Comparison of ENCODE assay signal across 1 cellular context in the genomic region with DNA sequence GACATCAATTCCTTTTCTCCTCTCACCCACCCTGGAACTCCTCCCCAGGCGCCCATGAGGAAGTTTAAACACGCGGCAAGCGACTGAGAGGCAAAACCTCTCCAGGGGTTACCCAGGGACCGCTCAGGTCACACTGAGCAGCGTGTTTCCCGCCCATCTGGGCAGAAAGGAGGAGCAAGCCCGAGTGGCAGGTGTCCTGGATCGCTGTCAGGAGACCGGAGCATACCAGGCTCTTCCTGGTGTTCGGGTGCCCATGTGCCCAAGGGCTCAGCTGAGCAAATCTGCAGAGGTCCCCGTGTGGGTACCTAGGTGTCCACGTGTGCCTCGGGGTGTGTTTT.
TF ChIP-seq lines count a peak whose summit lies in the region.

No MANE protein-coding gene starts in this region.

TF ChIP-seq in K562, 482 proteins besides CTCF, POLR2A, EP300 and RAD21 (continued from another document):
- TF ChIP-seq, protein P1, sequence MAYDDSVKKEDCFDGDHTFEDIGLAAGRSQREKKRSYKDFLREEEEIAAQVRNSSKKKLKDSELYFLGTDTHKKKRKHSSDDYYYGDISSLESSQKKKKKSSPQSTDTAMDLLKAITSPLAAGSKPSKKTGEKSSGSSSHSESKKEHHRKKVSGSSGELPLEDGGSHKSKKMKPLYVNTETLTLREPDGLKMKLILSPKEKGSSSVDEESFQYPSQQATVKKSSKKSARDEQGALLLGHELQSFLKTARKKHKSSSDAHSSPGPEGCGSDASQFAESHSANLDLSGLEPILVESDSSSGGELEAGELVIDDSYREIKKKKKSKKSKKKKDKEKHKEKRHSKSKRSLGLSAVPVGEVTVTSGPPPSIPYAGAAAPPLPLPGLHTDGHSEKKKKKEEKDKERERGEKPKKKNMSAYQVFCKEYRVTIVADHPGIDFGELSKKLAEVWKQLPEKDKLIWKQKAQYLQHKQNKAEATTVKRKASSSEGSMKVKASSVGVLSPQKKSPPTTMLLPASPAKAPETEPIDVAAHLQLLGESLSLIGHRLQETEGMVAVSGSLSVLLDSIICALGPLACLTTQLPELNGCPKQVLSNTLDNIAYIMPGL (CRISPR knock-in tag; IDR thresholded peaks at IDR 0.05) = 0 out of 2 replicates have a peak, but pooled peaks have one; percentile 47
- TF ChIP-seq ZNF212 (CRISPR knock-in tag; IDR thresholded peaks at IDR 0.05) (no peak), FOXA3 (CRISPR knock-in tag; conservative IDR thresholded peaks at IDR 0.05 in 1 of 2, IDR thresholded peaks at IDR 0.05 in 1 of 2) (no peak), ILF3 (IDR thresholded peaks at IDR 0.05; ENCODE audit: borderline replicate concordance) (no peak), ZC3H4 (CRISPR knock-in tag; IDR thresholded peaks at IDR 0.05; ENCODE audit: borderline replicate concordance) (peak; percentile 81; the same call in 1 of the 2 replicates), ZNF134 (CRISPR knock-in tag; conservative IDR thresholded peaks at IDR 0.05) (no peak), NFIC (IDR thresholded peaks at IDR 0.05) (no peak), RBM17 (IDR thresholded peaks at IDR 0.05; ENCODE audit: borderline replicate concordance, low read depth, low read length) (no peak), SREBF1 (IDR thresholded peaks at IDR 0.05; ENCODE audit: borderline replicate concordance, low read depth, low read length) (no peak), ZNF184 (CRISPR knock-in tag; IDR thresholded peaks at IDR 0.05) (no peak), SMAD4 (CRISPR knock-in tag; conservative IDR thresholded peaks at IDR 0.05) (0 out of 2 replicates have a peak, but pooled peaks have one; percentile 30), ZC3H8 (IDR thresholded peaks at IDR 0.05) (no peak), MAFG (tag; conservative IDR thresholded peaks at IDR 0.05) (no peak), BMI1 (IDR thresholded peaks at IDR 0.05; ENCODE audit: low read length) (no peak), RHOXF2B (CRISPR knock-in tag; conservative IDR thresholded peaks at IDR 0.05) (no peak), CTBP1 (IDR thresholded peaks at IDR 0.05; ENCODE audit: borderline replicate concordance) (peak; percentile 24; the same call in 1 of the 2 replicates), ZNF12 (CRISPR knock-in tag; IDR thresholded peaks at IDR 0.05) (0 out of 2 replicates have a peak, but pooled peaks have one; percentile 11), ZNF644 (tag; IDR thresholded peaks at IDR 0.05; ENCODE audit: low read depth) (no peak), SIN3A (IDR thresholded peaks at IDR 0.05; ENCODE audit: borderline replicate concordance in 2 of 2, control insufficient read depth in 1 of 2, low read depth in 2 of 2, low read length in 2 of 2) (0 out of 4 replicates have a peak, but pooled peaks of 1 of the 2 experiments have one; percentile 46), ZNF347 (CRISPR knock-in tag; IDR thresholded peaks at IDR 0.05; ENCODE audit: low read depth) (no peak), RBM34 (IDR thresholded peaks at IDR 0.05; ENCODE audit: borderline replicate concordance, insufficient read depth, low read length) (no peak), TAL1 (IDR thresholded peaks at IDR 0.05) (no peak), SP1 (CRISPR knock-in tag; IDR thresholded peaks at IDR 0.05) (no peak), FOXK1 (CRISPR knock-in tag; IDR thresholded peaks at IDR 0.05; ENCODE audit: borderline replicate concordance) (no peak; the same call in 1 of the 2 replicates), CBX2 (IDR thresholded peaks at IDR 0.05; ENCODE audit: insufficient read depth, low read length, poor library complexity, severe bottlenecking) (no peak), HDAC6 (IDR thresholded peaks at IDR 0.05; ENCODE audit: low read depth, low read length) (no peak)
- TF ChIP-seq, protein P2, sequence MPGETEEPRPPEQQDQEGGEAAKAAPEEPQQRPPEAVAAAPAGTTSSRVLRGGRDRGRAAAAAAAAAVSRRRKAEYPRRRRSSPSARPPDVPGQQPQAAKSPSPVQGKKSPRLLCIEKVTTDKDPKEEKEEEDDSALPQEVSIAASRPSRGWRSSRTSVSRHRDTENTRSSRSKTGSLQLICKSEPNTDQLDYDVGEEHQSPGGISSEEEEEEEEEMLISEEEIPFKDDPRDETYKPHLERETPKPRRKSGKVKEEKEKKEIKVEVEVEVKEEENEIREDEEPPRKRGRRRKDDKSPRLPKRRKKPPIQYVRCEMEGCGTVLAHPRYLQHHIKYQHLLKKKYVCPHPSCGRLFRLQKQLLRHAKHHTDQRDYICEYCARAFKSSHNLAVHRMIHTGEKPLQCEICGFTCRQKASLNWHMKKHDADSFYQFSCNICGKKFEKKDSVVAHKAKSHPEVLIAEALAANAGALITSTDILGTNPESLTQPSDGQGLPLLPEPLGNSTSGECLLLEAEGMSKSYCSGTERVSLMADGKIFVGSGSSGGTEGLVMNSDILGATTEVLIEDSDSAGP (CRISPR knock-in tag; IDR thresholded peaks at IDR 0.05) = 0 out of 2 replicates have a peak, but pooled peaks have one; percentile 19
- TF ChIP-seq, protein P3, sequence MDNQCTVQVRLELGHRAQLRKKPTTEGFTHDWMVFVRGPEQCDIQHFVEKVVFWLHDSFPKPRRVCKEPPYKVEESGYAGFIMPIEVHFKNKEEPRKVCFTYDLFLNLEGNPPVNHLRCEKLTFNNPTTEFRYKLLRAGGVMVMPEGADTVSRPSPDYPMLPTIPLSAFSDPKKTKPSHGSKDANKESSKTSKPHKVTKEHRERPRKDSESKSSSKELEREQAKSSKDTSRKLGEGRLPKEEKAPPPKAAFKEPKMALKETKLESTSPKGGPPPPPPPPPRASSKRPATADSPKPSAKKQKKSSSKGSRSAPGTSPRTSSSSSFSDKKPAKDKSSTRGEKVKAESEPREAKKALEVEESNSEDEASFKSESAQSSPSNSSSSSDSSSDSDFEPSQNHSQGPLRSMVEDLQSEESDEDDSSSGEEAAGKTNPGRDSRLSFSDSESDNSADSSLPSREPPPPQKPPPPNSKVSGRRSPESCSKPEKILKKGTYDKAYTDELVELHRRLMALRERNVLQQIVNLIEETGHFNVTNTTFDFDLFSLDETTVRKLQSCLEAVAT (IDR thresholded peaks at IDR 0.05) = no peak
- TF ChIP-seq, protein P4, sequence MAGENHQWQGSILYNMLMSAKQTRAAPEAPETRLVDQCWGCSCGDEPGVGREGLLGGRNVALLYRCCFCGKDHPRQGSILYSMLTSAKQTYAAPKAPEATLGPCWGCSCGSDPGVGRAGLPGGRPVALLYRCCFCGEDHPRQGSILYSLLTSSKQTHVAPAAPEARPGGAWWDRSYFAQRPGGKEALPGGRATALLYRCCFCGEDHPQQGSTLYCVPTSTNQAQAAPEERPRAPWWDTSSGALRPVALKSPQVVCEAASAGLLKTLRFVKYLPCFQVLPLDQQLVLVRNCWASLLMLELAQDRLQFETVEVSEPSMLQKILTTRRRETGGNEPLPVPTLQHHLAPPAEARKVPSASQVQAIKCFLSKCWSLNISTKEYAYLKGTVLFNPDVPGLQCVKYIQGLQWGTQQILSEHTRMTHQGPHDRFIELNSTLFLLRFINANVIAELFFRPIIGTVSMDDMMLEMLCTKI (IDR thresholded peaks at IDR 0.05; ENCODE audit: partially characterized antibody) = no peak
- TF ChIP-seq, protein P5, sequence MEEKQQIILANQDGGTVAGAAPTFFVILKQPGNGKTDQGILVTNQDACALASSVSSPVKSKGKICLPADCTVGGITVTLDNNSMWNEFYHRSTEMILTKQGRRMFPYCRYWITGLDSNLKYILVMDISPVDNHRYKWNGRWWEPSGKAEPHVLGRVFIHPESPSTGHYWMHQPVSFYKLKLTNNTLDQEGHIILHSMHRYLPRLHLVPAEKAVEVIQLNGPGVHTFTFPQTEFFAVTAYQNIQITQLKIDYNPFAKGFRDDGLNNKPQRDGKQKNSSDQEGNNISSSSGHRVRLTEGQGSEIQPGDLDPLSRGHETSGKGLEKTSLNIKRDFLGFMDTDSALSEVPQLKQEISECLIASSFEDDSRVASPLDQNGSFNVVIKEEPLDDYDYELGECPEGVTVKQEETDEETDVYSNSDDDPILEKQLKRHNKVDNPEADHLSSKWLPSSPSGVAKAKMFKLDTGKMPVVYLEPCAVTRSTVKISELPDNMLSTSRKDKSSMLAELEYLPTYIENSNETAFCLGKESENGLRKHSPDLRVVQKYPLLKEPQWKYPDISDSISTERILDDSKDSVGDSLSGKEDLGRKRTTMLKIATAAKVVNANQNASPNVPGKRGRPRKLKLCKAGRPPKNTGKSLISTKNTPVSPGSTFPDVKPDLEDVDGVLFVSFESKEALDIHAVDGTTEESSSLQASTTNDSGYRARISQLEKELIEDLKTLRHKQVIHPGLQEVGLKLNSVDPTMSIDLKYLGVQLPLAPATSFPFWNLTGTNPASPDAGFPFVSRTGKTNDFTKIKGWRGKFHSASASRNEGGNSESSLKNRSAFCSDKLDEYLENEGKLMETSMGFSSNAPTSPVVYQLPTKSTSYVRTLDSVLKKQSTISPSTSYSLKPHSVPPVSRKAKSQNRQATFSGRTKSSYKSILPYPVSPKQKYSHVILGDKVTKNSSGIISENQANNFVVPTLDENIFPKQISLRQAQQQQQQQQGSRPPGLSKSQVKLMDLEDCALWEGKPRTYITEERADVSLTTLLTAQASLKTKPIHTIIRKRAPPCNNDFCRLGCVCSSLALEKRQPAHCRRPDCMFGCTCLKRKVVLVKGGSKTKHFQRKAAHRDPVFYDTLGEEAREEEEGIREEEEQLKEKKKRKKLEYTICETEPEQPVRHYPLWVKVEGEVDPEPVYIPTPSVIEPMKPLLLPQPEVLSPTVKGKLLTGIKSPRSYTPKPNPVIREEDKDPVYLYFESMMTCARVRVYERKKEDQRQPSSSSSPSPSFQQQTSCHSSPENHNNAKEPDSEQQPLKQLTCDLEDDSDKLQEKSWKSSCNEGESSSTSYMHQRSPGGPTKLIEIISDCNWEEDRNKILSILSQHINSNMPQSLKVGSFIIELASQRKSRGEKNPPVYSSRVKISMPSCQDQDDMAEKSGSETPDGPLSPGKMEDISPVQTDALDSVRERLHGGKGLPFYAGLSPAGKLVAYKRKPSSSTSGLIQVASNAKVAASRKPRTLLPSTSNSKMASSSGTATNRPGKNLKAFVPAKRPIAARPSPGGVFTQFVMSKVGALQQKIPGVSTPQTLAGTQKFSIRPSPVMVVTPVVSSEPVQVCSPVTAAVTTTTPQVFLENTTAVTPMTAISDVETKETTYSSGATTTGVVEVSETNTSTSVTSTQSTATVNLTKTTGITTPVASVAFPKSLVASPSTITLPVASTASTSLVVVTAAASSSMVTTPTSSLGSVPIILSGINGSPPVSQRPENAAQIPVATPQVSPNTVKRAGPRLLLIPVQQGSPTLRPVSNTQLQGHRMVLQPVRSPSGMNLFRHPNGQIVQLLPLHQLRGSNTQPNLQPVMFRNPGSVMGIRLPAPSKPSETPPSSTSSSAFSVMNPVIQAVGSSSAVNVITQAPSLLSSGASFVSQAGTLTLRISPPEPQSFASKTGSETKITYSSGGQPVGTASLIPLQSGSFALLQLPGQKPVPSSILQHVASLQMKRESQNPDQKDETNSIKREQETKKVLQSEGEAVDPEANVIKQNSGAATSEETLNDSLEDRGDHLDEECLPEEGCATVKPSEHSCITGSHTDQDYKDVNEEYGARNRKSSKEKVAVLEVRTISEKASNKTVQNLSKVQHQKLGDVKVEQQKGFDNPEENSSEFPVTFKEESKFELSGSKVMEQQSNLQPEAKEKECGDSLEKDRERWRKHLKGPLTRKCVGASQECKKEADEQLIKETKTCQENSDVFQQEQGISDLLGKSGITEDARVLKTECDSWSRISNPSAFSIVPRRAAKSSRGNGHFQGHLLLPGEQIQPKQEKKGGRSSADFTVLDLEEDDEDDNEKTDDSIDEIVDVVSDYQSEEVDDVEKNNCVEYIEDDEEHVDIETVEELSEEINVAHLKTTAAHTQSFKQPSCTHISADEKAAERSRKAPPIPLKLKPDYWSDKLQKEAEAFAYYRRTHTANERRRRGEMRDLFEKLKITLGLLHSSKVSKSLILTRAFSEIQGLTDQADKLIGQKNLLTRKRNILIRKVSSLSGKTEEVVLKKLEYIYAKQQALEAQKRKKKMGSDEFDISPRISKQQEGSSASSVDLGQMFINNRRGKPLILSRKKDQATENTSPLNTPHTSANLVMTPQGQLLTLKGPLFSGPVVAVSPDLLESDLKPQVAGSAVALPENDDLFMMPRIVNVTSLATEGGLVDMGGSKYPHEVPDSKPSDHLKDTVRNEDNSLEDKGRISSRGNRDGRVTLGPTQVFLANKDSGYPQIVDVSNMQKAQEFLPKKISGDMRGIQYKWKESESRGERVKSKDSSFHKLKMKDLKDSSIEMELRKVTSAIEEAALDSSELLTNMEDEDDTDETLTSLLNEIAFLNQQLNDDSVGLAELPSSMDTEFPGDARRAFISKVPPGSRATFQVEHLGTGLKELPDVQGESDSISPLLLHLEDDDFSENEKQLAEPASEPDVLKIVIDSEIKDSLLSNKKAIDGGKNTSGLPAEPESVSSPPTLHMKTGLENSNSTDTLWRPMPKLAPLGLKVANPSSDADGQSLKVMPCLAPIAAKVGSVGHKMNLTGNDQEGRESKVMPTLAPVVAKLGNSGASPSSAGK (IDR thresholded peaks at IDR 0.05) = peak; percentile 59
TF ChIP-seq in K562: peak in this region for 15.
